Comparison of ENCODE assay signal across 29 cellular contexts in genomic region chr1:170354216-170354615, GRCh38.
A peak's percentile ranks its signal among the peaks of the same experiment; 100 is the strongest.
DNase-seq lines count a peak whose midpoint lies in the region; ATAC-seq and TF ChIP-seq lines count a peak whose summit lies in the region.
"Had no signal": no experiment of that assay in that cellular context is flagged by ENCODE, and none has a peak within 500 bp of the region (broad histone marks: within the 10 kb centered on the region; RNA-seq: fewer than 3 reads in every experiment).

No MANE protein-coding gene starts in this region.

- H2AFZ ChIP-seq in osteoblast (ENCODE audit: low read length), result peak overlapping the region; percentile 19

- H3K36me3 ChIP-seq in right atrium auricular region (no peaks in the 10 kb centered on the region), osteoblast (ENCODE audit: insufficient read depth, low read length) (no peaks in the 10 kb centered on the region), aorta (ENCODE audit: control insufficient read depth in 1 of 2, insufficient read depth in 2 of 2, low read length in 1 of 2) (no peaks in the 10 kb centered on the region)
- H3K36me3 ChIP-seq: BE2C, MG63, Peyer's patch, SJCRH30 had no signal

- H3K4me1 ChIP-seq in right atrium auricular region (peaks cover 0 to 30% of the 10 kb centered on the region in 2 donors), osteoblast (ENCODE audit: insufficient read depth, low read length) (no peaks in the 10 kb centered on the region), aorta (ENCODE audit: control insufficient read depth in 1 of 2, insufficient read depth in 2 of 2, low read length in 2 of 2) (peaks cover 2 to 3% of the 10 kb centered on the region in 2 donors)
- H3K4me1 ChIP-seq: BE2C, Peyer's patch, SJCRH30 had no signal

- H3K27me3 ChIP-seq in right atrium auricular region, result no peaks in the 10 kb centered on the region
- no peaks in the 10 kb centered on the region for H3K27me3 ChIP-seq in osteoblast (ENCODE audit: insufficient read depth, low read length)
- H3K27me3 ChIP-seq in aorta (ENCODE audit: control insufficient read depth in 1 of 2, insufficient read depth in 2 of 2, low read length in 1 of 2), result no peaks in the 10 kb centered on the region
- H3K27me3 ChIP-seq: BE2C, MG63, Peyer's patch, SJCRH30 had no signal

- no peak overlapping the region for H3K4me3 Mint-ChIP-seq in stimulated activated effector memory CD8-positive, alpha-beta T cell treated with anti-CD3 and anti-CD28 coated beads, Interleukin-12 subunit alpha, Interleukin-12 subunit beta, amount 100 ng/mL, for 72 hours
- H3K4me3 Mint-ChIP-seq: CD14-positive monocyte; CD8-positive, alpha-beta memory T cell had no signal

- H3K4me1 Mint-ChIP-seq in stimulated activated effector memory CD8-positive, alpha-beta T cell treated with anti-CD3 and anti-CD28 coated beads, Interleukin-12 subunit alpha, Interleukin-12 subunit beta, amount 100 ng/mL, for 72 hours, result no peaks in the 10 kb centered on the region
- H3K4me1 Mint-ChIP-seq: CD14-positive monocyte; CD8-positive, alpha-beta memory T cell had no signal

- H3K79me2 ChIP-seq in osteoblast (ENCODE audit: insufficient read depth, low read length), result no peaks in the 10 kb centered on the region

- no peak overlapping the region for H3K27ac Mint-ChIP-seq in stimulated activated effector memory CD8-positive, alpha-beta T cell treated with anti-CD3 and anti-CD28 coated beads, Interleukin-12 subunit alpha, Interleukin-12 subunit beta, amount 100 ng/mL, for 72 hours
- H3K27ac Mint-ChIP-seq: CD8-positive, alpha-beta memory T cell had no signal

- H3K4me2 ChIP-seq in osteoblast (ENCODE audit: insufficient read depth, low read length), result no peak overlapping the region

- 8 to 11% methylated on average over 4 of the region's 4 CpGs for WGBS in aorta, 2 donors

- peaks cover 0 to 5% of the 10 kb centered on the region in 2 donors for H3K9me3 ChIP-seq in right atrium auricular region
- no peaks in the 10 kb centered on the region for H3K9me3 ChIP-seq in osteoblast (ENCODE audit: low read depth, low read length)
- H3K9me3 ChIP-seq in aorta (ENCODE audit: control insufficient read depth, low read length), result no peaks in the 10 kb centered on the region
- H3K9me3 ChIP-seq: BE2C, MG63, Peyer's patch, SJCRH30 had no signal

- H4K20me1 ChIP-seq in osteoblast (ENCODE audit: insufficient read depth, low read length), result no peaks in the 10 kb centered on the region

- H3K4me3 ChIP-seq in right atrium auricular region (no peak overlapping the region), osteoblast (ENCODE audit: insufficient read depth, low read length) (no peak overlapping the region), aorta (ENCODE audit: low read length in 2 of 2) (no peak overlapping the region)
- H3K4me3 ChIP-seq: MG63, Peyer's patch, SJCRH30 had no signal

- peaks cover 4% of the 10 kb centered on the region for H3K9me3 Mint-ChIP-seq in stimulated activated effector memory CD8-positive, alpha-beta T cell treated with anti-CD3 and anti-CD28 coated beads, Interleukin-12 subunit alpha, Interleukin-12 subunit beta, amount 100 ng/mL, for 72 hours

- TF ChIP-seq CTCF in right atrium auricular region (IDR thresholded peaks at IDR 0.05), result no peak
- TF ChIP-seq CTCF in osteoblast (IDR thresholded peaks at IDR 0.05; ENCODE audit: extremely low read depth, low read depth, low read length), result no peak

- H3K36me3 Mint-ChIP-seq in stimulated activated effector memory CD8-positive, alpha-beta T cell treated with anti-CD3 and anti-CD28 coated beads, Interleukin-12 subunit alpha, Interleukin-12 subunit beta, amount 100 ng/mL, for 72 hours, result no peaks in the 10 kb centered on the region
- H3K36me3 Mint-ChIP-seq: CD14-positive monocyte; CD8-positive, alpha-beta memory T cell had no signal

- ATAC-seq in Right ventricle myocardium superior (ENCODE audit: poor library complexity) (peak; percentile 93), left ventricle myocardium superior (peak; percentile 97), aorta (ENCODE audit: low FRiP score) (no peak), HG03196 (IDR thresholded peaks at IDR 0.05; ENCODE audit: unreplicated experiment) (no peak)
- ATAC-seq in stimulated activated effector memory CD8-positive, alpha-beta T cell treated with anti-CD3 and anti-CD28 coated beads, Interleukin-12 subunit alpha, Interleukin-12 subunit beta, amount 100 ng/mL, for 72 hours, result no peak

- intact Hi-C loops in Right ventricle myocardium superior (cut with DNase I) (no loop called here), left ventricle myocardium superior (cut with micrococcal nuclease) (no loop called here), aorta (cut with DNase I) (no loop called here)

- no peak for DNase-seq in Right ventricle myocardium superior
- DNase-seq in right atrium auricular region (ENCODE audit: low spot score), result no peak
- DNase-seq in left ventricle myocardium superior, result peak; percentile 23
- no peak for DNase-seq in osteoblast (ENCODE audit: insufficient read length, low spot score, missing footprints)
- no peak for DNase-seq in aorta
- DNase-seq in stimulated activated effector memory CD8-positive, alpha-beta T cell treated with anti-CD3 and anti-CD28 coated beads, Interleukin-12 subunit alpha, Interleukin-12 subunit beta, amount 100 ng/mL, for 72 hours (ENCODE audit: low spot score in 2 of 2), result no peak
- DNase-seq in stimulated activated naive CD4-positive, alpha-beta T cell (lab: John Stamatoyannopoulos, UW), result no peak
- DNase-seq: 8988T; ACHN; BE2C; Calu3; CD8-positive, alpha-beta memory T cell; DMS79 treated with DMSO at 0.1 percent for 48 hours; GF-D8; HCEC 1CT; IMR-90; KG1; MG63; NCI-H1105 treated with DMSO at 0.1 percent for 48 hours; NCI-H146; NCI-H1930; NCI-H2107; NCI-H446; NCI-H526; NCI-H82; Peyer's patch; SJCRH30 had no signal

- H3K27ac ChIP-seq in right atrium auricular region (peak overlapping the region in 1 of 2 donors; percentile 30), osteoblast (ENCODE audit: low read depth, low read length) (no peak overlapping the region), aorta (ENCODE audit: low read depth in 1 of 2, low read length in 2 of 2) (peak overlapping the region; percentile 36)
- H3K27ac ChIP-seq: Peyer's patch, SJCRH30 had no signal

Comparison
In these comparisons a context has a peak if more than half of its experiments do, and no peak if none do; other contexts are left out.
1. ATAC-seq: peak in Right ventricle myocardium superior (single experiment) and left ventricle myocardium superior (single experiment); none in aorta (single experiment), HG03196 (single experiment) and stimulated activated effector memory CD8-positive, alpha-beta T cell treated with anti-CD3 and anti-CD28 coated beads, Interleukin-12 subunit alpha, Interleukin-12 subunit beta, amount 100 ng/mL, for 72 hours (single experiment).